In the genomic region with DNA sequence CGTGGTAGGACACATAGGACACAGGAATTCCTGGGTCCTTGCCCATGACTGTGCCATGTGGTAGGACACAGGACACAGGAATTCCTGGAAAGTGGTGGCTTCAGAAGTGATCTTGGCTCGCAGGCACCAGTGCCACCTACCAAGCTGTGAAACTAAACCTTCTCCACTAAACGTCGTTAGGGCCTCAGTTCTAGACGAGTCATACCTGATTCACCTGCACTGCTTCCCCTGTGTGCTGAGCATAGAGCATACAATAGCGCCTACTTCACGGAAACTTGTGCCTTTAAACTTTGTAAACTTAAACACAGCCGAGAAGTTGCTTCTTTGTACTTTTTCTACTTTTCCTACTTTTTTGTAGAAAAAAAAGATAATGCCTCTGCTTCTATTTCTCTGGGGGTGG, we compare ENCODE assay signal across 17 cellular contexts. TPM values are rescaled to one million over a fixed set of nuclear protein-coding genes. Genes with fewer than 3 reads are reported as not detected.
"Had no signal": no experiment of that assay in that cellular context is flagged by ENCODE, and none has a peak within 500 bp of the region (broad histone marks: within the 10 kb centered on the region; RNA-seq: fewer than 3 reads in every experiment).

No MANE protein-coding gene starts in this region.

- H3K4me3 ChIP-seq: body of pancreas, left lung, lung, right lobe of liver, skin epidermis, tibial artery had no signal

- DNase-seq: activated CD4-positive, alpha-beta T cell treated with anti-CD3 and anti-CD28 coated beads for 1 hour; activated CD4-positive, alpha-beta T cell treated with anti-CD3 and anti-CD28 coated beads, Interleukin-2, amount 50 U/mL, for 4 hours; body of pancreas; central memory CD4-positive, alpha-beta T cell; effector memory CD4-positive, alpha-beta T cell; foreskin keratinocyte; kidney; left lung; naive B cell; occipital lobe; right lobe of liver; stimulated activated CD4-positive, alpha-beta T cell treated with anti-CD3 and anti-CD28 coated beads, Interleukin-2, amount 100 ng/mL, for 24 hours; stimulated activated naive CD4-positive, alpha-beta T cell; tibial artery had no signal

- H3K4me1 Mint-ChIP-seq: naive B cell had no signal

- H3K27ac ChIP-seq: body of pancreas, foreskin keratinocyte, left lung, right lobe of liver, SK-N-MC, skin epidermis, tibial artery had no signal

- H3K9me3 ChIP-seq: body of pancreas, left lung, right lobe of liver, tibial artery had no signal

- H3K4me1 ChIP-seq: foreskin keratinocyte had no signal

- FAIRE-seq: kidney had no signal

- H3K9me3 Mint-ChIP-seq: naive B cell had no signal

- H3K36me3 ChIP-seq: left lung, right lobe of liver had no signal

- ATAC-seq: body of pancreas, foreskin keratinocyte, left lung, right lobe of liver had no signal

- H3K36me3 Mint-ChIP-seq: naive B cell had no signal

RNA-seq across cellular contexts. Expression of gene SOX8, which starts 4.8 kb away (rescaled TPM):
- total RNA-seq: foreskin keratinocyte had no signal
- polyA plus RNA-seq: foreskin keratinocyte had no signal
